Comparison of ENCODE assay signal across 17 cellular contexts in genomic region chr3:127408684-127409420, GRCh38.
DNase-seq lines count a peak whose midpoint lies in the region; ATAC-seq, FAIRE-seq and TF ChIP-seq lines count a peak whose summit lies in the region.
"Had no signal": no experiment of that assay in that cellular context is flagged by ENCODE, and none has a peak within 500 bp of the region (broad histone marks: within the 10 kb centered on the region; RNA-seq: fewer than 3 reads in every experiment).

No MANE protein-coding gene starts in this region.

- H3K79me2 ChIP-seq in K562 (ENCODE audit: control insufficient read depth, insufficient read depth, low read length): no peaks in the 10 kb centered on the region

- no peak for FAIRE-seq in K562 (lab: Jason Lieb, UNC)

- WGBS in K562 (ENCODE audit: insufficient coverage, low coverage, missing lambda C conversion rate): 6% methylated on average over 7 of the region's 14 CpGs

- no peak overlapping the region for H3K4me3 ChIP-seq in K562
- H3K4me3 ChIP-seq: mucosa of descending colon had no signal

- peaks cover 6% of the 10 kb centered on the region; the same call in 1 of the 2 replicates for H4K20me1 ChIP-seq in K562 (replicated peaks; ENCODE audit: control insufficient read depth, insufficient read depth, low read length)

- POLR2A ChIA-PET in K562 (lab: Yijun Ruan, JAX): interaction anchor here (0.6 kb wide), 1 partner anchor 132 kb away, joined by 3 read pairs; no protein-coding TSS in a partner anchor

- H3K4me2 ChIP-seq in K562 (ENCODE audit: insufficient read depth, low read length): no peak overlapping the region

- TF ChIP-seq EP300 in K562 (IDR thresholded peaks at IDR 0.05; ENCODE audit: low read length): no peak

- CTCF ChIA-PET in K562 (lab: Yijun Ruan, JAX; ENCODE audit: low intra/inter-chr PET ratio): no interaction called here

- no TSS peak for BruUV-seq in K562 (replicated peaks; lab: Mats Ljungman, UMichigan)

- H3K9me1 ChIP-seq in K562 (ENCODE audit: control insufficient read depth, insufficient read depth, low read length): no peaks in the 10 kb centered on the region

- in situ Hi-C loops in K562 (cut with MboI): no loop called here

- no peak for ATAC-seq in K562
- ATAC-seq in GM21737 (IDR thresholded peaks at IDR 0.05; ENCODE audit: unreplicated experiment): no peak
- ATAC-seq in omental fat pad (ENCODE audit: low FRiP score): no peak
- ATAC-seq in HG02840 (IDR thresholded peaks at IDR 0.05; ENCODE audit: low FRiP score, unreplicated experiment): no peak
- ATAC-seq: mucosa of descending colon had no signal

- peaks cover 0 to 28% of the 10 kb centered on the region in 2 experiments; a peak in 2 of 5 replicates for H3K27me3 ChIP-seq in K562 (ENCODE audit: control insufficient read depth in 2 of 2, insufficient read depth in 2 of 2, low read length in 2 of 2)

- DNase-seq in NCI-H1105 treated with DMSO at 0.1 percent for 48 hours (lab: John Stamatoyannopoulos, UW) (peak; percentile 20), NCI-H1105 (lab: John Stamatoyannopoulos, UW) (no peak), NCI-H1417 treated with DMSO at 0.1 percent for 48 hours (lab: John Stamatoyannopoulos, UW) (peak; percentile 40), K562 (ENCODE audit: extremely low read depth in 1 of 4, low spot score in 3 of 4) (no peak), retina (peak; percentile 73), omental fat pad (ENCODE audit: low spot score) (no peak)
- DNase-seq: activated B cell treated with CpG ODN at 0.5 μM for 24 hours; activated naive CD4-positive, alpha-beta T cell treated with anti-CD3 and anti-CD28 coated beads for 36 hours; CD4-positive, alpha-beta T cell; cortex of kidney; NCI-H2029 treated with DMSO at 0.1 percent for 48 hours; OCI-M1; stimulated activated CD4-positive, alpha-beta T cell treated with anti-CD3 and anti-CD28 coated beads, Interleukin-12 subunit alpha, Interleukin-12 subunit beta, amount 100 ng/mL, for 4 hours; T-cell had no signal

- no peaks in the 10 kb centered on the region for H3K9me3 ChIP-seq in K562 (replicated peaks; ENCODE audit: control insufficient read depth, insufficient read depth, low read depth, low read length)
- H3K9me3 ChIP-seq: mucosa of descending colon had no signal

- H3K9ac ChIP-seq in K562 (ENCODE audit: insufficient read depth in 1 of 2, low read depth in 2 of 2, low read length in 2 of 2): no peak overlapping the region

- no peak overlapping the region for H2AFZ ChIP-seq in K562 (ENCODE audit: low read depth, low read length)

- intact Hi-C loops in K562 (cut with micrococcal nuclease): no loop called here

- no peaks in the 10 kb centered on the region for H3K36me3 ChIP-seq in K562 (ENCODE audit: control insufficient read depth, insufficient read depth, low read length)

- H3K27ac ChIP-seq in K562 (ENCODE audit: extremely low read depth, low read depth, low read length): no peak overlapping the region

- peaks cover 4 to 5% of the 10 kb centered on the region in 2 experiments; a peak in 3 of 5 replicates for H3K4me1 ChIP-seq in K562 (replicated peaks in 1 of 2; ENCODE audit: control insufficient read depth in 2 of 2, insufficient read depth in 2 of 2, low read length in 2 of 2)

- TF ChIP-seq CTCF in K562 (IDR thresholded peaks at IDR 0.05 in 2 of 3, conservative IDR thresholded peaks at IDR 0.05 in 1 of 3; ENCODE audit: insufficient read depth in 2 of 3, low read depth in 1 of 3, low read length in 3 of 3) (no peak), omental fat pad (IDR thresholded peaks at IDR 0.05) (no peak)

- no peak for TF ChIP-seq RAD21 in K562 (CRISPR knock-in tag; conservative IDR thresholded peaks at IDR 0.05 in 1 of 2, IDR thresholded peaks at IDR 0.05 in 1 of 2)

- no peak for TF ChIP-seq POLR2A in K562 (conservative IDR thresholded peaks at IDR 0.05)

TF ChIP-seq in K562, 482 proteins besides CTCF, POLR2A, EP300 and RAD21:
- TF ChIP-seq ZNF395 (CRISPR knock-in tag; IDR thresholded peaks at IDR 0.05) (no peak), ZNF778 (CRISPR knock-in tag; IDR thresholded peaks at IDR 0.05) (no peak), SIN3B (IDR thresholded peaks at IDR 0.05; ENCODE audit: low read depth) (no peak), PKNOX1 (IDR thresholded peaks at IDR 0.05) (peak; percentile 40; the same call in 1 of the 2 replicates), XRCC5 (IDR thresholded peaks at IDR 0.05; ENCODE audit: low read depth, low read length) (no peak), EP400 (IDR thresholded peaks at IDR 0.05) (no peak), ETV6 (IDR thresholded peaks at IDR 0.05; ENCODE audit: borderline replicate concordance in 1 of 2, low read depth in 2 of 2, low read length in 1 of 2) (no peak), ETV6 (CRISPR knock-in tag; IDR thresholded peaks at IDR 0.05; ENCODE audit: borderline replicate concordance) (no peak), RFX1 (IDR thresholded peaks at IDR 0.05) (peak; percentile 79), ESRRA (IDR thresholded peaks at IDR 0.05; ENCODE audit: borderline replicate concordance, low read depth) (no peak), GATA2 (CRISPR knock-in tag; IDR thresholded peaks at IDR 0.05) (no peak), DEAF1 (CRISPR knock-in tag; IDR thresholded peaks at IDR 0.05) (no peak)

Comparison
In these comparisons a context has a peak if more than half of its experiments do, and no peak if none do; other contexts are left out.
1. DNase-seq: peak in NCI-H1105 treated with DMSO at 0.1 percent for 48 hours (single experiment), NCI-H1417 treated with DMSO at 0.1 percent for 48 hours (single experiment) and retina (single experiment); none in NCI-H1105 (single experiment), K562 (0 of 4) and omental fat pad (single experiment).